Comparison of ENCODE assay signal across 9 cellular contexts in the genomic region with DNA sequence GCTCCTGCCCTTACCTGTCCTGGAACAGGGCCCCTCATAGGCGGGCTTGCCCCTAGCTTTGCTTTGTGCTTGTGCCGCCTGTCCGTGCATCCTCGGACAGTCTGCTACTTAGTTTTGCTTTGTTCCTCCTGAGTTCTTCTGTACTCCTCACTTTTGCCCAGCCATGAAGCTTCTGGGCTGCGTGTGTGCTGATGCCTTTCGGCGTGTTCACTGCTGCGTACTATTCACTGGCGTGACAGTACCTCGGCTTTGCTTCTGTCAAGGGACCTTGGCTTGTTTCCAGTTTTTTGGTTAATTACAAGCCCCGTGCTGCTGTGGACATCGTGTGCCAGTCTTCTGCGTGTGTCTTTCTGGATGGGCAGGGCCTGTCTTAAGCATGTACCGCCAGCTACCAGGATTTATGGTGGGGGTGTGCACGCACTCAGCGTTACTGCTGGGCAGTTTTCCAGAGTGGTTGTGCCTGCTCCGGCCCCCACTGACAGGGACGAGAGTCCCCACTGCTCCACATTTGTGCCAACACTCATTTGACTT. TPM values are rescaled to one million over a fixed set of nuclear protein-coding genes. Genes with fewer than 3 reads are reported as not detected.
DNase-seq lines count a peak whose midpoint lies in the region; ATAC-seq and TF ChIP-seq lines count a peak whose summit lies in the region.
"Had no signal": no experiment of that assay in that cellular context is flagged by ENCODE, and none has a peak within 500 bp of the region (broad histone marks: within the 10 kb centered on the region; RNA-seq: fewer than 3 reads in every experiment).

No MANE protein-coding gene starts in this region.

- H3K36me3 ChIP-seq in mammary epithelial cell (ENCODE audit: insufficient read depth, low read length) (no peaks in the 10 kb centered on the region), muscle layer of duodenum (ENCODE audit: control insufficient read depth in 1 of 2, insufficient read depth in 2 of 2, low read length in 2 of 2) (no peaks in the 10 kb centered on the region), tibial artery (no peaks in the 10 kb centered on the region)

- BruUV-seq in MCF 10A (replicated peaks; lab: Mats Ljungman, UMichigan) (no TSS peak), mammary epithelial cell (replicated peaks; lab: Mats Ljungman, UMichigan) (no TSS peak)

- DNase-seq in MCF 10A (ENCODE audit: unreplicated experiment) (no peak), mammary epithelial cell (no peak), tibial artery (peak in 1 of 2 donors; percentile 71), NCI-H2029 (lab: John Stamatoyannopoulos, UW) (no peak), HuH-7 (ENCODE audit: low spot score) (no peak)
- DNase-seq in stimulated activated CD8-positive, alpha-beta memory T cell treated with anti-CD3 and anti-CD28 coated beads, Interleukin-4, amount 100 ng/mL, for 48 hours: no peak
- DNase-seq: activated CD8-positive, alpha-beta memory T cell treated with anti-CD3 and anti-CD28 coated beads, Interleukin-2, amount 50 U/mL, for 48 hours had no signal

- H3K4me1 ChIP-seq in mammary epithelial cell (ENCODE audit: insufficient read depth, low read length): peaks cover 23% of the 10 kb centered on the region
- H3K4me1 ChIP-seq in muscle layer of duodenum (ENCODE audit: control insufficient read depth in 1 of 2, insufficient read depth in 2 of 2, low read length in 2 of 2): peaks cover 17 to 32% of the 10 kb centered on the region in 2 donors
- H3K4me1 ChIP-seq in tibial artery: peaks cover 0 to 39% (median 30%) of the 10 kb centered on the region in 4 donors

- no peak overlapping the region for H2AFZ ChIP-seq in mammary epithelial cell (ENCODE audit: low read depth, low read length)

- H3K4me2 ChIP-seq in mammary epithelial cell (ENCODE audit: insufficient read depth, low read depth, low read length): no peak overlapping the region

- H3K9me3 Mint-ChIP-seq in MCF 10A (ENCODE audit: unreplicated experiment): no peaks in the 10 kb centered on the region
- no peaks in the 10 kb centered on the region for H3K9me3 Mint-ChIP-seq in activated T-helper 17 cell treated with anti-CD3 and anti-CD28 coated beads, Interleukin-2, amount 50 U/mL, for 72 hours

- H3K9me3 ChIP-seq in mammary epithelial cell (replicated peaks; ENCODE audit: insufficient read depth, low read length) (no peaks in the 10 kb centered on the region), muscle layer of duodenum (ENCODE audit: control insufficient read depth in 1 of 2, low read length in 2 of 2) (no peaks in the 10 kb centered on the region), tibial artery (no peaks in the 10 kb centered on the region)

- no peak overlapping the region for H3K9ac ChIP-seq in mammary epithelial cell (ENCODE audit: insufficient read depth, low read length)

- intact Hi-C loops in MCF 10A (cut with micrococcal nuclease) (loop anchor here (5.0 kb wide), 1 partner anchor 35 kb away; no protein-coding TSS in a partner anchor), mammary epithelial cell (cut with micrococcal nuclease) (no loop called here), tibial artery (cut with DNase I; ENCODE audit: low total_unique reads) (loop anchor here (10.0 kb wide), 1 partner anchor 62 kb away; no protein-coding TSS in a partner anchor)

- CTCF ChIA-PET in MCF 10A (lab: Yijun Ruan, JAX): interaction anchor here (0.8 to 1.7 kb wide), 2 partner anchors 35 to 80 kb away, joined by 3 to 4 read pairs; no protein-coding TSS in a partner anchor
- CTCF ChIA-PET in mammary epithelial cell (lab: Charles Lee; ENCODE audit: low non-redundant PET): no interaction called here

- POLR2A ChIA-PET in MCF 10A (lab: Yijun Ruan, JAX): interaction anchor here (0.7 to 0.8 kb wide), 2 partner anchors 18 to 47 kb away, joined by 3 to 4 read pairs; no protein-coding TSS in a partner anchor

- WGBS in mammary epithelial cell (ENCODE audit: low coverage, missing lambda C conversion rate): 71% methylated on average over 14 of the region's 18 CpGs

- H3K4me3 ChIP-seq in mammary epithelial cell (replicated peaks in 1 of 3; ENCODE audit: insufficient read depth in 1 of 3, low read depth in 2 of 3, low read length in 3 of 3): no peak overlapping the region
- H3K4me3 ChIP-seq in muscle layer of duodenum (ENCODE audit: low read depth in 1 of 2, low read length in 2 of 2): peak overlapping the region; percentile 8 to 73
- H3K4me3 ChIP-seq in tibial artery: peak overlapping the region; percentile 7 to 77

- H3K27me3 Mint-ChIP-seq in MCF 10A (ENCODE audit: insufficient read depth, unreplicated experiment): no peaks in the 10 kb centered on the region
- no peaks in the 10 kb centered on the region for H3K27me3 Mint-ChIP-seq in activated T-helper 17 cell treated with anti-CD3 and anti-CD28 coated beads, Interleukin-2, amount 50 U/mL, for 72 hours

- ATAC-seq in activated T-helper 17 cell treated with anti-CD3 and anti-CD28 coated beads, Interleukin-2, amount 50 U/mL, for 72 hours (replicated peaks): no peak

- dilution Hi-C loops in mammary epithelial cell (cut with HindIII; ENCODE audit: low sequenced_read_pairs): no loop called here

- H3K36me3 Mint-ChIP-seq in MCF 10A (ENCODE audit: insufficient read depth, unreplicated experiment): peaks cover 12% of the 10 kb centered on the region
- no peaks in the 10 kb centered on the region for H3K36me3 Mint-ChIP-seq in activated T-helper 17 cell treated with anti-CD3 and anti-CD28 coated beads, Interleukin-2, amount 50 U/mL, for 72 hours (ENCODE audit: low read depth)

- peak overlapping the region; percentile 84 for H3K4me3 Mint-ChIP-seq in MCF 10A (ENCODE audit: unreplicated experiment)
- H3K4me3 Mint-ChIP-seq in activated T-helper 17 cell treated with anti-CD3 and anti-CD28 coated beads, Interleukin-2, amount 50 U/mL, for 72 hours: peak overlapping the region; percentile 13

- TF ChIP-seq CTCF in MCF 10A (IDR thresholded peaks at IDR 0.05; ENCODE audit: unreplicated experiment): no peak
- TF ChIP-seq CTCF in mammary epithelial cell (conservative IDR thresholded peaks at IDR 0.05 in 1 of 2, IDR thresholded peaks at IDR 0.05 in 1 of 2; ENCODE audit: extremely low read depth in 1 of 2, insufficient read depth in 1 of 2, low read depth in 1 of 2, low read length in 2 of 2): no peak
- no peak for TF ChIP-seq CTCF in tibial artery (IDR thresholded peaks at IDR 0.05)

- peaks cover 6% of the 10 kb centered on the region for H3K4me1 Mint-ChIP-seq in MCF 10A (ENCODE audit: insufficient read depth, unreplicated experiment)
- H3K4me1 Mint-ChIP-seq in activated T-helper 17 cell treated with anti-CD3 and anti-CD28 coated beads, Interleukin-2, amount 50 U/mL, for 72 hours: peaks cover 5% of the 10 kb centered on the region

- in situ Hi-C loops in mammary epithelial cell (cut with MboI; ENCODE audit: low sequenced_read_pairs in 2 of 2): no loop called here

- peaks cover 59% of the 10 kb centered on the region for H3K79me2 ChIP-seq in mammary epithelial cell (ENCODE audit: insufficient read depth, low read length)

- no peak overlapping the region for H3K27ac Mint-ChIP-seq in MCF 10A (ENCODE audit: low read depth, unreplicated experiment)
- H3K27ac Mint-ChIP-seq in activated T-helper 17 cell treated with anti-CD3 and anti-CD28 coated beads, Interleukin-2, amount 50 U/mL, for 72 hours: no peak overlapping the region

- no peak overlapping the region for H3K27ac ChIP-seq in mammary epithelial cell (ENCODE audit: insufficient read depth, low read depth, low read length)
- H3K27ac ChIP-seq in muscle layer of duodenum (ENCODE audit: low read length): no peak overlapping the region
- H3K27ac ChIP-seq in tibial artery: peak overlapping the region; percentile 25 to 78

- H3K27me3 ChIP-seq in mammary epithelial cell (ENCODE audit: insufficient read depth, low read length) (no peaks in the 10 kb centered on the region), muscle layer of duodenum (ENCODE audit: low read depth, low read length) (no peaks in the 10 kb centered on the region), tibial artery (no peaks in the 10 kb centered on the region)

- H4K20me1 ChIP-seq in mammary epithelial cell (ENCODE audit: insufficient read depth, low read length): no peaks in the 10 kb centered on the region

RNA-seq across cellular contexts. Expression of a gene that starts 2.5 kb away (rescaled TPM):
- total RNA-seq in MCF 10A (2022) (49.7 and 57.7 TPM in 2 replicates), mammary epithelial cell (10 to 100 TPM; 42.7 to 55.3 TPM)
- 28.5 TPM for polyA plus RNA-seq in mammary epithelial cell
- 27.9 TPM for polyA minus RNA-seq in mammary epithelial cell
- total RNA-seq in activated T-helper 17 cell treated with anti-CD3 and anti-CD28 coated beads, Interleukin-2, amount 50 U/mL, for 72 hours: 10 to 100 TPM; 26.4 to 30.0 TPM

RNA-seq across cellular contexts. Expression of a gene that starts 16.2 kb away (rescaled TPM):
- total RNA-seq in MCF 10A (2022) (30.7 and 34.3 TPM in 2 replicates), mammary epithelial cell (10 to 100 TPM; 31.4 to 37.0 TPM)
- polyA plus RNA-seq in mammary epithelial cell: 11.3 TPM
- 13.2 TPM for polyA minus RNA-seq in mammary epithelial cell
- total RNA-seq in activated T-helper 17 cell treated with anti-CD3 and anti-CD28 coated beads, Interleukin-2, amount 50 U/mL, for 72 hours: 10 to 100 TPM; 28.6 to 35.1 TPM

Comparison
In these comparisons a context has a peak if more than half of its experiments do, and no peak if none do; other contexts are left out.
1. H3K27ac ChIP-seq: peak in tibial artery (2 of 2); none in mammary epithelial cell (single experiment) and muscle layer of duodenum (single experiment).
2. H3K4me3 ChIP-seq: peak in muscle layer of duodenum (2 of 2) and tibial artery (2 of 2); none in mammary epithelial cell (0 of 3).